In genomic region chr3:47661121-47661752, GRCh38 we compare ENCODE assay signal across 11 cellular contexts.
DNase-seq lines count a peak whose midpoint lies in the region; ATAC-seq and TF ChIP-seq lines count a peak whose summit lies in the region.
"Had no signal": no experiment of that assay in that cellular context is flagged by ENCODE, and none has a peak within 500 bp of the region (broad histone marks: within the 10 kb centered on the region; RNA-seq: fewer than 3 reads in every experiment).

No MANE protein-coding gene starts in this region.

- H3K4me3 ChIP-seq in astrocyte of the spinal cord (ENCODE audit: low read depth, low read length) (no peak overlapping the region), transverse colon (no peak overlapping the region)
- H3K4me3 ChIP-seq: ovary had no signal

- no peak for TF ChIP-seq POLR2A in transverse colon (IDR thresholded peaks at IDR 0.05)

- peaks cover 0 to 27% (median 5%) of the 10 kb centered on the region in 4 donors for H3K36me3 ChIP-seq in transverse colon
- H3K36me3 ChIP-seq: ovary had no signal

- ATAC-seq in GM19397 (IDR thresholded peaks at IDR 0.05; ENCODE audit: unreplicated experiment), result no peak

- H3K27ac ChIP-seq in transverse colon, result no peak overlapping the region
- H3K27ac ChIP-seq: ovary had no signal

- H3K27me3 ChIP-seq in transverse colon, result no peaks in the 10 kb centered on the region
- H3K27me3 ChIP-seq: ovary had no signal

- no peak for TF ChIP-seq EP300 in transverse colon (IDR thresholded peaks at IDR 0.05; ENCODE audit: low read depth)

- TF ChIP-seq CTCF in astrocyte of the spinal cord (IDR thresholded peaks at IDR 0.05; ENCODE audit: low read depth, low read length), result no peak
- TF ChIP-seq CTCF in transverse colon (IDR thresholded peaks at IDR 0.05), result no peak

- WGBS in transverse colon (ENCODE audit: low coverage in 1 of 2), 2 donors, result 80 to 93% methylated on average over 3 to 5 of the region's 5 CpGs

- H3K4me1 ChIP-seq in transverse colon, result peaks cover 0 to 5% (median 0%) of the 10 kb centered on the region in 4 donors

- intact Hi-C loops in transverse colon (cut with DNase I; ENCODE audit: low total_unique reads), result no loop called here

- H3K9me3 ChIP-seq in transverse colon, result no peaks in the 10 kb centered on the region
- H3K9me3 ChIP-seq: ovary had no signal

- DNase-seq in AG08395 (ENCODE audit: low spot score), result peak; percentile 70
- peak; percentile 76 for DNase-seq in HCEC 1CT
- DNase-seq in astrocyte of the spinal cord (ENCODE audit: low read depth, low spot score), result peak; percentile 74
- DNase-seq in iris pigment epithelial cell (ENCODE audit: low read depth), result peak; percentile 84
- no peak for DNase-seq in transverse colon
- no peak for DNase-seq in stimulated activated CD4-positive, alpha-beta T cell treated with anti-CD3 and anti-CD28 coated beads, Interleukin-1b, Interleukin-23, amount 100 ng/mL, for 48 hours
- no peak for DNase-seq in stimulated activated CD4-positive, alpha-beta T cell treated with anti-CD3 and anti-CD28 coated beads, Interleukin-4, amount 100 ng/mL, for 4 hours
- DNase-seq: activated T-cell treated with anti-CD3 and anti-CD28 coated beads, Interleukin-2, amount 50 U/mL, for 48 hours; NCI-H774 had no signal

- in situ Hi-C loops in astrocyte of the spinal cord (cut with HindIII; ENCODE audit: low sequenced_read_pairs) (no loop called here), transverse colon (cut with MboI; ENCODE audit: low pct_ligation_motif_present in 1 of 4, low pct_unique_long_range_greater_than_20kb in 1 of 4, low sequenced_read_pairs in 3 of 4) (no loop called here)

Comparison
In these comparisons a context has a peak if more than half of its experiments do, and no peak if none do; other contexts are left out.
1. DNase-seq: peak in AG08395 (single experiment), HCEC 1CT (single experiment), astrocyte of the spinal cord (single experiment) and iris pigment epithelial cell (single experiment); none in transverse colon (single experiment), stimulated activated CD4-positive, alpha-beta T cell treated with anti-CD3 and anti-CD28 coated beads, Interleukin-1b, Interleukin-23, amount 100 ng/mL, for 48 hours (single experiment) and stimulated activated CD4-positive, alpha-beta T cell treated with anti-CD3 and anti-CD28 coated beads, Interleukin-4, amount 100 ng/mL, for 4 hours (0 of 2).